10 cellular contexts compared by ENCODE assay signal in the genomic region with DNA sequence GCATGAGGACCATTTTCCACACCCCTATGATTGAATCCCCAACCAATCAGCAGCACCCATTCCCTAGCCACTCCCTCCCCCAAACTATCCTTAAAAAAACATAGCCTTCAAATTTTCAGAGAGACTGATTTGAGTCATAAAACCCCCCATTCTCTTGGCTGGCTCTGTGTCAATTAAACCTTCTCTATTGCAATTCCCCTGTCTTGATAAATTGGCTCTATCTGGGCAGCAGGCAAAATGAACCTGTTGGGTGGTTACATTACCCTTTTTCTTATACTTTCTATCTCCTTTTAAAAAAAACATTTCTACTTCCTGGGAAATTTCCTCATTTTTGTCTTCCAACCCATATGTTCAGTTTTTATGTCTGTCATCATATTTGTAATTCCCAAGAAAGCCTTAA.
"Had no signal": no experiment of that assay in that cellular context is flagged by ENCODE, and none has a peak within 500 bp of the region (broad histone marks: within the 10 kb centered on the region; RNA-seq: fewer than 3 reads in every experiment).

No MANE protein-coding gene starts in this region.

- H3K4me3 Mint-ChIP-seq: GM23338, H9 had no signal

- FAIRE-seq: H1, H54, K562 had no signal

- H3K27ac ChIP-seq: HL-60 had no signal

- H3K27ac Mint-ChIP-seq: GM23338 had no signal

- ATAC-seq: GM23338, K562 had no signal

- H3K4me3 ChIP-seq: GM23338, K562 had no signal

- DNase-seq: H9, HCEC 1CT, IMR-90, Kasumi-1, KG1 had no signal

- H2AFZ ChIP-seq: GM23338 had no signal

- H3K4me2 ChIP-seq: GM23338 had no signal
